34 cellular contexts compared by ENCODE assay signal in the genomic region with DNA sequence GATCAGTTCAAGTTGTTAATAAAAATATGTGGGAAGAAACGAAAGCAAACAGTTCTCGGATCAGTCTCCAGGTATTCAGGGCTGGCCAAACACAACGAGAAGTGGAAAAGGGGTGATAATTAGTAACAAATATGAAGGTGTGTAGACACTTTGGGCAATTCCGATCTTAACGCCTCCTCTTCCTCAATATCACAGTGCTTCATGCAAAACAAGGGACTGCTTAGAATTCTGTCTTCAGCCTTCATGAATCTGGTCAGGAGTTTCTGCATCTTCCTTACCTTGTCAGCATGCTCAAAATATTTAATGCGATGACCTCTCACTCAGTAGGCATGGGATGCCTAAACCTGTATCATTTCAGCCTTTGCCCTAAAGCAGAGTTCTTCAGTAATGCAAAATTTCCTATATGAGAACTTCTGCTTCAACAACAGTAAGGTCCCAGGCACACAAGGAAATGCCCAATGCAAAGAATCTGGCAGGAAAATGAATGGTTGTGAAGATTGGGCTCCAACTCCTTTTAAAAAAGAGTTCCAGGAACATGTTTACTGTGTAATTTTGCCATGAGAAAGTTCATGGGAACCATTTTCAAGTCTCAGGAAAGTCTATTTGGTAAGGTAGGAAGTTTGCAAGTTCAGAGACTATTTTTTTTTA. TPM values are rescaled to one million over a fixed set of nuclear protein-coding genes. Genes with fewer than 3 reads are reported as not detected.
"Had no signal": no experiment of that assay in that cellular context is flagged by ENCODE, and none has a peak within 500 bp of the region (broad histone marks: within the 10 kb centered on the region; RNA-seq: fewer than 3 reads in every experiment).

No MANE protein-coding gene starts in this region.

- H3K4me3 ChIP-seq: heart left ventricle had no signal

- H3K4me3 Mint-ChIP-seq: activated CD4-positive, alpha-beta memory T cell treated with anti-CD3 and anti-CD28 coated beads, Interleukin-2, amount 10 ng/mL, durations not matched to agents 7 days and 5 days; activated CD4-positive, alpha-beta T cell treated with anti-CD3 and anti-CD28 coated beads, Interleukin-2, amount 10 ng/mL, durations not matched to agents 24 days and 14 days; T-helper 2 cell treated with Interferon-gamma antibody and Interleukin-4, amounts not matched to agents 5 μg/mL and 100 μg/mL, for 36 hours had no signal

- H3K27ac ChIP-seq: esophagus muscularis mucosa, foreskin keratinocyte, gastrocnemius medialis, heart left ventricle had no signal

- DNase-seq: activated CD4-positive, alpha-beta memory T cell treated with anti-CD3 and anti-CD28 coated beads, Interleukin-2, amount 10 ng/mL, durations not matched to agents 7 days and 5 days; activated CD4-positive, alpha-beta T cell treated with anti-CD3 and anti-CD28 coated beads for 36 hours; activated CD4-positive, alpha-beta T cell treated with anti-CD3 and anti-CD28 coated beads, Interleukin-2, amount 10 ng/mL, durations not matched to agents 24 days and 14 days; activated CD4-positive, alpha-beta T cell treated with anti-CD3 and anti-CD28 coated beads, Interleukin-2, amount 50 U/mL, for 4 hours; activated CD4-positive, CD25-positive, alpha-beta regulatory T cell; activated CD4-positive, CD25-positive, alpha-beta regulatory T cell treated with anti-CD3 and anti-CD28 coated beads, Interleukin-2, amount 50 U/mL, for 72 hours; activated CD8-positive, alpha-beta memory T cell treated with anti-CD3 and anti-CD28 coated beads, Interleukin-2, amount 50 U/mL, for 48 hours; activated effector memory CD4-positive, alpha-beta T cell treated with Interleukin-2 at 50 U/mL for 16 hours; activated gamma-delta T cell treated with Interleukin-2 at 50 U/mL for 16 hours; activated naive CD4-positive, alpha-beta T cell treated with anti-CD3 and anti-CD28 coated beads, Interleukin-2, amount 50 U/mL, for 16 hours; activated naive CD4-positive, alpha-beta T cell treated with Interleukin-2 at 50 U/mL for 16 hours; activated T-cell treated with anti-CD3 and anti-CD28 coated beads for 4 hours; activated T-cell treated with anti-CD3 and anti-CD28 coated beads, Interleukin-2, amount 50 U/mL, for 4 hours; amniotic stem cell; anterior cingulate cortex; caudate nucleus; cortex of kidney; dermis blood vessel endothelial cell; effector CD8-positive, alpha-beta T cell; erythroblast; foreskin keratinocyte; gastrocnemius medialis; glutamatergic neuron; heart left ventricle; T-helper 1 cell; T-helper 17 cell; T1000 had no signal

- H3K9me3 Mint-ChIP-seq: activated CD4-positive, alpha-beta memory T cell treated with anti-CD3 and anti-CD28 coated beads, Interleukin-2, amount 10 ng/mL, durations not matched to agents 7 days and 5 days; activated CD4-positive, alpha-beta T cell treated with anti-CD3 and anti-CD28 coated beads, Interleukin-2, amount 10 ng/mL, durations not matched to agents 24 days and 14 days; activated T-cell treated with anti-CD3 and anti-CD28 coated beads, Interleukin-2, amount 50 U/mL, for 4 hours; activated T-helper 17 cell treated with anti-CD3 and anti-CD28 coated beads, Interleukin-2, amount 50 U/mL, for 72 hours; T-helper 2 cell treated with Interferon-gamma antibody and Interleukin-4, amounts not matched to agents 5 μg/mL and 100 μg/mL, for 36 hours had no signal

- H3K36me3 ChIP-seq: esophagus muscularis mucosa, gastrocnemius medialis, heart left ventricle had no signal

- H3K9me3 ChIP-seq: esophagus muscularis mucosa, gastrocnemius medialis, heart left ventricle had no signal

- H3K4me1 ChIP-seq: foreskin keratinocyte had no signal

- H3K27ac Mint-ChIP-seq: activated CD4-positive, alpha-beta T cell treated with anti-CD3 and anti-CD28 coated beads for 36 hours; activated CD4-positive, alpha-beta T cell treated with anti-CD3 and anti-CD28 coated beads, Interleukin-2, amount 10 ng/mL, durations not matched to agents 24 days and 14 days; activated naive CD8-positive, alpha-beta T cell; activated T-helper 17 cell treated with anti-CD3 and anti-CD28 coated beads, Interleukin-2, amount 50 U/mL, for 72 hours; T-helper 17 cell had no signal

- H3K36me3 Mint-ChIP-seq: activated naive CD8-positive, alpha-beta T cell had no signal

RNA-seq across cellular contexts. Expression of a gene that starts 23.4 kb away (rescaled TPM):
- total RNA-seq: activated CD4-positive, alpha-beta memory T cell treated with anti-CD3 and anti-CD28 coated beads, Interleukin-2, amount 10 ng/mL, durations not matched to agents 7 days and 5 days; activated CD4-positive, alpha-beta T cell treated with anti-CD3 and anti-CD28 coated beads for 36 hours; activated CD4-positive, alpha-beta T cell treated with anti-CD3 and anti-CD28 coated beads, Interleukin-2, amount 10 ng/mL, durations not matched to agents 24 days and 14 days; activated T-cell treated with anti-CD3 and anti-CD28 coated beads, Interleukin-2, amount 50 U/mL, for 4 hours; activated T-helper 17 cell treated with anti-CD3 and anti-CD28 coated beads, Interleukin-2, amount 50 U/mL, for 72 hours; chondrocyte; dermis blood vessel endothelial cell; esophagus muscularis mucosa; gastrocnemius medialis; heart left ventricle; T-helper 17 cell had no signal
- polyA plus RNA-seq: adipose tissue, heart left ventricle had no signal

RNA-seq across cellular contexts. Expression of a gene that starts 35.8 kb away (rescaled TPM):
- total RNA-seq: activated CD4-positive, alpha-beta memory T cell treated with anti-CD3 and anti-CD28 coated beads, Interleukin-2, amount 10 ng/mL, durations not matched to agents 7 days and 5 days; activated CD4-positive, alpha-beta T cell treated with anti-CD3 and anti-CD28 coated beads for 36 hours; activated CD4-positive, alpha-beta T cell treated with anti-CD3 and anti-CD28 coated beads, Interleukin-2, amount 10 ng/mL, durations not matched to agents 24 days and 14 days; activated T-cell treated with anti-CD3 and anti-CD28 coated beads, Interleukin-2, amount 50 U/mL, for 4 hours; activated T-helper 17 cell treated with anti-CD3 and anti-CD28 coated beads, Interleukin-2, amount 50 U/mL, for 72 hours; astrocyte; chondrocyte; dermis blood vessel endothelial cell; esophagus muscularis mucosa; foreskin keratinocyte; gastrocnemius medialis; heart left ventricle; T-helper 17 cell had no signal
- polyA plus RNA-seq: adipose tissue, foreskin keratinocyte, heart left ventricle had no signal
